1 cellular context compared by ENCODE assay signal in the genomic region with DNA sequence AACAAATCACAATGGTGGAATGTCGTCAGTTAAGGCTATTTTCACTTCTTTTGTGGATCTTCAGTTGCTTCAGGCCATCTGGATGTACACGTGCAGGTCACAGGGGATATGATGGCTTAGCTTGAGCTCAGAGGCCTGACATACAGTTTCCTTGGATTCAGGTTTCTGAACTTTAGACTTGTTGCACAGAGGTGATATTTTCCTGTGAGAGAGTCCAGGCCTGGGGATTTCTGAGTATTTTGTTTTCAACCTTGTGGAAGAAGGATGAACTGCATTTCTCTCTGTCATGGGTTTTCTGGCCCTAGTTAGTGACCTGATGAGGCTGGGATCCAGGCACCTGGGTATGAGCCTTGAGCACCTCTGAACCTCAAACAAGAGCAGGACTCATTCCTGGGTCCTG.
A peak's percentile ranks its signal among the peaks of the same experiment; 100 is the strongest.
TF ChIP-seq lines count a peak whose summit lies in the region.
"Not testable (repeated sequence)": the region's sequence is repeated elsewhere in the genome, so short reads cannot be mapped to it uniquely, and the experiment has no call there.

No MANE protein-coding gene starts in this region.

TF ChIP-seq in HepG2, 621 proteins besides CTCF, POLR2A, EP300 and RAD21:
- 0 out of 2 replicates have a peak, but pooled peaks have one; percentile 33 for TF ChIP-seq THAP11 (CRISPR knock-in tag; IDR thresholded peaks at IDR 0.05)
- TF ChIP-seq SOX5 (CRISPR knock-in tag; IDR thresholded peaks at IDR 0.05; ENCODE audit: borderline replicate concordance), result peak; percentile 51; the same call in 1 of the 2 replicates
- 0 out of 2 replicates have a peak, but pooled peaks have one; percentile 14 for TF ChIP-seq HNF4G (IDR thresholded peaks at IDR 0.05; ENCODE audit: borderline replicate concordance, low read depth, low read length)
- TF ChIP-seq HNF4G (CRISPR knock-in tag; IDR thresholded peaks at IDR 0.05; ENCODE audit: borderline replicate concordance, low read depth); SOX6 (IDR thresholded peaks at IDR 0.05): not testable (repeated sequence)
- peak; percentile 13; the same call in 1 of the 2 replicates for TF ChIP-seq RARA (CRISPR knock-in tag; IDR thresholded peaks at IDR 0.05)
- TF ChIP-seq GATAD2A (CRISPR knock-in tag; IDR thresholded peaks at IDR 0.05), result peak; percentile 57; the same call in 1 of the 2 replicates
- TF ChIP-seq SOX6 (CRISPR knock-in tag; IDR thresholded peaks at IDR 0.05), result peak; percentile 43; the same call in 1 of the 2 replicates
- TF ChIP-seq, protein P1, sequence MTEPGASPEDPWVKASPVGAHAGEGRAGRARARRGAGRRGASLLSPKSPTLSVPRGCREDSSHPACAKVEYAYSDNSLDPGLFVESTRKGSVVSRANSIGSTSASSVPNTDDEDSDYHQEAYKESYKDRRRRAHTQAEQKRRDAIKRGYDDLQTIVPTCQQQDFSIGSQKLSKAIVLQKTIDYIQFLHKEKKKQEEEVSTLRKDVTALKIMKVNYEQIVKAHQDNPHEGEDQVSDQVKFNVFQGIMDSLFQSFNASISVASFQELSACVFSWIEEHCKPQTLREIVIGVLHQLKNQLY (CRISPR knock-in tag; IDR thresholded peaks at IDR 0.05), result 0 out of 2 replicates have a peak, but pooled peaks have one; percentile 27
- TF ChIP-seq, protein P2, sequence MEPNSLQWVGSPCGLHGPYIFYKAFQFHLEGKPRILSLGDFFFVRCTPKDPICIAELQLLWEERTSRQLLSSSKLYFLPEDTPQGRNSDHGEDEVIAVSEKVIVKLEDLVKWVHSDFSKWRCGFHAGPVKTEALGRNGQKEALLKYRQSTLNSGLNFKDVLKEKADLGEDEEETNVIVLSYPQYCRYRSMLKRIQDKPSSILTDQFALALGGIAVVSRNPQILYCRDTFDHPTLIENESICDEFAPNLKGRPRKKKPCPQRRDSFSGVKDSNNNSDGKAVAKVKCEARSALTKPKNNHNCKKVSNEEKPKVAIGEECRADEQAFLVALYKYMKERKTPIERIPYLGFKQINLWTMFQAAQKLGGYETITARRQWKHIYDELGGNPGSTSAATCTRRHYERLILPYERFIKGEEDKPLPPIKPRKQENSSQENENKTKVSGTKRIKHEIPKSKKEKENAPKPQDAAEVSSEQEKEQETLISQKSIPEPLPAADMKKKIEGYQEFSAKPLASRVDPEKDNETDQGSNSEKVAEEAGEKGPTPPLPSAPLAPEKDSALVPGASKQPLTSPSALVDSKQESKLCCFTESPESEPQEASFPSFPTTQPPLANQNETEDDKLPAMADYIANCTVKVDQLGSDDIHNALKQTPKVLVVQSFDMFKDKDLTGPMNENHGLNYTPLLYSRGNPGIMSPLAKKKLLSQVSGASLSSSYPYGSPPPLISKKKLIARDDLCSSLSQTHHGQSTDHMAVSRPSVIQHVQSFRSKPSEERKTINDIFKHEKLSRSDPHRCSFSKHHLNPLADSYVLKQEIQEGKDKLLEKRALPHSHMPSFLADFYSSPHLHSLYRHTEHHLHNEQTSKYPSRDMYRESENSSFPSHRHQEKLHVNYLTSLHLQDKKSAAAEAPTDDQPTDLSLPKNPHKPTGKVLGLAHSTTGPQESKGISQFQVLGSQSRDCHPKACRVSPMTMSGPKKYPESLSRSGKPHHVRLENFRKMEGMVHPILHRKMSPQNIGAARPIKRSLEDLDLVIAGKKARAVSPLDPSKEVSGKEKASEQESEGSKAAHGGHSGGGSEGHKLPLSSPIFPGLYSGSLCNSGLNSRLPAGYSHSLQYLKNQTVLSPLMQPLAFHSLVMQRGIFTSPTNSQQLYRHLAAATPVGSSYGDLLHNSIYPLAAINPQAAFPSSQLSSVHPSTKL (CRISPR knock-in tag; IDR thresholded peaks at IDR 0.05), result peak; percentile 61
- peak; percentile 73 for TF ChIP-seq HNF4A (CRISPR knock-in tag; IDR thresholded peaks at IDR 0.05)
- 0 out of 2 replicates have a peak, but pooled peaks have one; percentile 22 for TF ChIP-seq ZFX (CRISPR knock-in tag; IDR thresholded peaks at IDR 0.05; ENCODE audit: low read depth)
